Comparison of ENCODE assay signal across 1 cellular context in the genomic region with DNA sequence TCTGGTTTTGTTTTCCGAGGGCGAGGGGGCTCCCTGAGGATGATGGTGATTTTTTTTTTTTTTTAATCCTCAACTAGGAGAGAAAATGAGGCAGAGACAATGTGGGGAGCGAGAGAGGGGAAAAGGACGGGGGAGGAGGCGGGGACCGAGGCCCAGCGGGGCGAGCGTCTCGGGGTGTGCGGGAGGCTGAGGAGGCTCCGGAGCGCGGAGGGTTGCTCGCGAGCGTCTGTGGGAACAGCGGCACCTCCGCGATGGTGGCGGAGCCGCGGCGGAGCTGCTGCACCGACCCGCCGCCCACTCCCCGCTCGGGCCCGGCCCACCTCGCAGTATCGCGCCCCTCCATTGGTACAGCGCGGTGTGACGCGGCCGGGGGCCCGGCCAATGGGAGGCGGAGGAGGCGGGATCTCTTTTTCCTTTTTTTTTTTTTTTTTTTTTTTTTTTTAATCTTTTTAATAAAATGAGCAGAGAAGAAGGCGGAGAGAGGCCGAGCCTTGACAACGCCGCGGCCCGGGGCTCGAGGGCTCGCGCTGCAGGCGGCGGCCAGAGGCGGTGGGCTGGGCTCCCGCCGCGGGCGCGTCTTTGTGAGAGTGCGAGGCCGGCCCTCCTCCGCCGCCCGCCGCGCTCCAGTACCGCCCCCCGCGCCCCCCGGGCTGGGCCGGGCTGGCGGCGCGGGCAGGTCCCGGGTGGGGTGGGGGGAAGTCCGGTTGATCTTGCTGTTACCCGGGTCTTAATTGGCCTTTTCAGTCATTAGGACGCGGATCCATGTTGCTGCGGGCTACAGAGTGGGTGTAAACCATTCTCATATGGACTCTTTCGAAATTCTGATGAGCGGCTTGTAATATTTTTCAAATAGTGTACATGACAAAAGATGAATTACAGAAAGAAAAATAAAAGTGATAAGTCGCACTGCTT.
TF ChIP-seq lines count a peak whose summit lies in the region.

Gene RERE, minus strand, starts transcription at position 228 of the 912 bp plus-strand sequence.

TF ChIP-seq in K562, 482 proteins besides CTCF, POLR2A, EP300 and RAD21 (continued from another document and continues in another):
- no peak for TF ChIP-seq RNF219 (CRISPR knock-in tag; IDR thresholded peaks at IDR 0.05)
- TF ChIP-seq, protein P1, sequence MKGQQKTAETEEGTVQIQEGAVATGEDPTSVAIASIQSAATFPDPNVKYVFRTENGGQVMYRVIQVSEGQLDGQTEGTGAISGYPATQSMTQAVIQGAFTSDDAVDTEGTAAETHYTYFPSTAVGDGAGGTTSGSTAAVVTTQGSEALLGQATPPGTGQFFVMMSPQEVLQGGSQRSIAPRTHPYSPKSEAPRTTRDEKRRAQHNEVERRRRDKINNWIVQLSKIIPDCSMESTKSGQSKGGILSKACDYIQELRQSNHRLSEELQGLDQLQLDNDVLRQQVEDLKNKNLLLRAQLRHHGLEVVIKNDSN (CRISPR knock-in tag; IDR thresholded peaks at IDR 0.05) = no peak
- no peak for TF ChIP-seq ZFPM2 (CRISPR knock-in tag; IDR thresholded peaks at IDR 0.05)
- TF ChIP-seq, protein P2, sequence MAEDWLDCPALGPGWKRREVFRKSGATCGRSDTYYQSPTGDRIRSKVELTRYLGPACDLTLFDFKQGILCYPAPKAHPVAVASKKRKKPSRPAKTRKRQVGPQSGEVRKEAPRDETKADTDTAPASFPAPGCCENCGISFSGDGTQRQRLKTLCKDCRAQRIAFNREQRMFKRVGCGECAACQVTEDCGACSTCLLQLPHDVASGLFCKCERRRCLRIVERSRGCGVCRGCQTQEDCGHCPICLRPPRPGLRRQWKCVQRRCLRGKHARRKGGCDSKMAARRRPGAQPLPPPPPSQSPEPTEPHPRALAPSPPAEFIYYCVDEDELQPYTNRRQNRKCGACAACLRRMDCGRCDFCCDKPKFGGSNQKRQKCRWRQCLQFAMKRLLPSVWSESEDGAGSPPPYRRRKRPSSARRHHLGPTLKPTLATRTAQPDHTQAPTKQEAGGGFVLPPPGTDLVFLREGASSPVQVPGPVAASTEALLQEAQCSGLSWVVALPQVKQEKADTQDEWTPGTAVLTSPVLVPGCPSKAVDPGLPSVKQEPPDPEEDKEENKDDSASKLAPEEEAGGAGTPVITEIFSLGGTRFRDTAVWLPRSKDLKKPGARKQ (CRISPR knock-in tag; IDR thresholded peaks at IDR 0.05) = no peak
- TF ChIP-seq BRD4 (IDR thresholded peaks at IDR 0.05) = peak; percentile 26
- TF ChIP-seq SREBF2 (CRISPR knock-in tag; IDR thresholded peaks at IDR 0.05) = no peak
- TF ChIP-seq DDX20 (tag; IDR thresholded peaks at IDR 0.05; ENCODE audit: low read depth) = no peak
- TF ChIP-seq, protein P3, sequence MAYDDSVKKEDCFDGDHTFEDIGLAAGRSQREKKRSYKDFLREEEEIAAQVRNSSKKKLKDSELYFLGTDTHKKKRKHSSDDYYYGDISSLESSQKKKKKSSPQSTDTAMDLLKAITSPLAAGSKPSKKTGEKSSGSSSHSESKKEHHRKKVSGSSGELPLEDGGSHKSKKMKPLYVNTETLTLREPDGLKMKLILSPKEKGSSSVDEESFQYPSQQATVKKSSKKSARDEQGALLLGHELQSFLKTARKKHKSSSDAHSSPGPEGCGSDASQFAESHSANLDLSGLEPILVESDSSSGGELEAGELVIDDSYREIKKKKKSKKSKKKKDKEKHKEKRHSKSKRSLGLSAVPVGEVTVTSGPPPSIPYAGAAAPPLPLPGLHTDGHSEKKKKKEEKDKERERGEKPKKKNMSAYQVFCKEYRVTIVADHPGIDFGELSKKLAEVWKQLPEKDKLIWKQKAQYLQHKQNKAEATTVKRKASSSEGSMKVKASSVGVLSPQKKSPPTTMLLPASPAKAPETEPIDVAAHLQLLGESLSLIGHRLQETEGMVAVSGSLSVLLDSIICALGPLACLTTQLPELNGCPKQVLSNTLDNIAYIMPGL (CRISPR knock-in tag; IDR thresholded peaks at IDR 0.05) = no peak; the same call in 1 of the 2 replicates
- TF ChIP-seq CREB3L1 (IDR thresholded peaks at IDR 0.05; ENCODE audit: borderline replicate concordance, low read depth) = no peak
- TF ChIP-seq ZNF274 (IDR thresholded peaks at IDR 0.05; ENCODE audit: borderline replicate concordance, low read depth, low read length) = no peak
- TF ChIP-seq TAL1 (IDR thresholded peaks at IDR 0.05) = no peak
- TF ChIP-seq FOXO4 (CRISPR knock-in tag; IDR thresholded peaks at IDR 0.05) = no peak
- no peak for TF ChIP-seq RBM34 (IDR thresholded peaks at IDR 0.05; ENCODE audit: borderline replicate concordance, insufficient read depth, low read length)
- TF ChIP-seq, protein P4, sequence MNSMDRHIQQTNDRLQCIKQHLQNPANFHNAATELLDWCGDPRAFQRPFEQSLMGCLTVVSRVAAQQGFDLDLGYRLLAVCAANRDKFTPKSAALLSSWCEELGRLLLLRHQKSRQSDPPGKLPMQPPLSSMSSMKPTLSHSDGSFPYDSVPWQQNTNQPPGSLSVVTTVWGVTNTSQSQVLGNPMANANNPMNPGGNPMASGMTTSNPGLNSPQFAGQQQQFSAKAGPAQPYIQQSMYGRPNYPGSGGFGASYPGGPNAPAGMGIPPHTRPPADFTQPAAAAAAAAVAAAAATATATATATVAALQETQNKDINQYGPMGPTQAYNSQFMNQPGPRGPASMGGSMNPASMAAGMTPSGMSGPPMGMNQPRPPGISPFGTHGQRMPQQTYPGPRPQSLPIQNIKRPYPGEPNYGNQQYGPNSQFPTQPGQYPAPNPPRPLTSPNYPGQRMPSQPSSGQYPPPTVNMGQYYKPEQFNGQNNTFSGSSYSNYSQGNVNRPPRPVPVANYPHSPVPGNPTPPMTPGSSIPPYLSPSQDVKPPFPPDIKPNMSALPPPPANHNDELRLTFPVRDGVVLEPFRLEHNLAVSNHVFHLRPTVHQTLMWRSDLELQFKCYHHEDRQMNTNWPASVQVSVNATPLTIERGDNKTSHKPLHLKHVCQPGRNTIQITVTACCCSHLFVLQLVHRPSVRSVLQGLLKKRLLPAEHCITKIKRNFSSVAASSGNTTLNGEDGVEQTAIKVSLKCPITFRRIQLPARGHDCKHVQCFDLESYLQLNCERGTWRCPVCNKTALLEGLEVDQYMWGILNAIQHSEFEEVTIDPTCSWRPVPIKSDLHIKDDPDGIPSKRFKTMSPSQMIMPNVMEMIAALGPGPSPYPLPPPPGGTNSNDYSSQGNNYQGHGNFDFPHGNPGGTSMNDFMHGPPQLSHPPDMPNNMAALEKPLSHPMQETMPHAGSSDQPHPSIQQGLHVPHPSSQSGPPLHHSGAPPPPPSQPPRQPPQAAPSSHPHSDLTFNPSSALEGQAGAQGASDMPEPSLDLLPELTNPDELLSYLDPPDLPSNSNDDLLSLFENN (IDR thresholded peaks at IDR 0.05; ENCODE audit: low read depth in 2 of 2, low read length in 2 of 2) = no peak
- no peak for TF ChIP-seq ZC3H8 (IDR thresholded peaks at IDR 0.05)
- TF ChIP-seq HNRNPL (IDR thresholded peaks at IDR 0.05; ENCODE audit: low read depth, low read length) = no peak
- peak; percentile 54 for TF ChIP-seq DPF2 (IDR thresholded peaks at IDR 0.05)
- TF ChIP-seq ESRRA (IDR thresholded peaks at IDR 0.05; ENCODE audit: borderline replicate concordance, low read depth) = peak; percentile 15; the same call in 1 of the 2 replicates
- peak; percentile 23; the same call in 1 of the 2 replicates for TF ChIP-seq DIDO1 (tag; IDR thresholded peaks at IDR 0.05; ENCODE audit: low read depth)
- TF ChIP-seq POLR2B (IDR thresholded peaks at IDR 0.05; ENCODE audit: low read depth, partially characterized antibody) = peak; percentile 98
- TF ChIP-seq CBX8 (IDR thresholded peaks at IDR 0.05; ENCODE audit: borderline replicate concordance, extremely low read depth, low read depth, low read length, poor library complexity, severe bottlenecking) = no peak
- TF ChIP-seq MEF2D (tag; conservative IDR thresholded peaks at IDR 0.05; ENCODE audit: low read depth) = no peak
- no peak for TF ChIP-seq GMEB1 (CRISPR knock-in tag; IDR thresholded peaks at IDR 0.05)
- no peak for TF ChIP-seq BACH1 (tag; IDR thresholded peaks at IDR 0.05)
- TF ChIP-seq ERF (CRISPR knock-in tag; IDR thresholded peaks at IDR 0.05) = 0 out of 2 replicates have a peak, but pooled peaks have one; percentile 32
- TF ChIP-seq BCOR (IDR thresholded peaks at IDR 0.05) = peak; percentile 80
- no peak for TF ChIP-seq SAFB2 (IDR thresholded peaks at IDR 0.05; ENCODE audit: borderline replicate concordance, low read depth, low read length, severe bottlenecking)
- no peak for TF ChIP-seq ZNF140 (CRISPR knock-in tag; IDR thresholded peaks at IDR 0.05)
- TF ChIP-seq PHF8 (IDR thresholded peaks at IDR 0.05; ENCODE audit: borderline replicate concordance, low read length) = peak; percentile 91
- TF ChIP-seq, protein P5, sequence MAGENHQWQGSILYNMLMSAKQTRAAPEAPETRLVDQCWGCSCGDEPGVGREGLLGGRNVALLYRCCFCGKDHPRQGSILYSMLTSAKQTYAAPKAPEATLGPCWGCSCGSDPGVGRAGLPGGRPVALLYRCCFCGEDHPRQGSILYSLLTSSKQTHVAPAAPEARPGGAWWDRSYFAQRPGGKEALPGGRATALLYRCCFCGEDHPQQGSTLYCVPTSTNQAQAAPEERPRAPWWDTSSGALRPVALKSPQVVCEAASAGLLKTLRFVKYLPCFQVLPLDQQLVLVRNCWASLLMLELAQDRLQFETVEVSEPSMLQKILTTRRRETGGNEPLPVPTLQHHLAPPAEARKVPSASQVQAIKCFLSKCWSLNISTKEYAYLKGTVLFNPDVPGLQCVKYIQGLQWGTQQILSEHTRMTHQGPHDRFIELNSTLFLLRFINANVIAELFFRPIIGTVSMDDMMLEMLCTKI (IDR thresholded peaks at IDR 0.05; ENCODE audit: partially characterized antibody) = no peak
- 0 out of 2 replicates have a peak, but pooled peaks have one; percentile 18 for TF ChIP-seq C11orf30 (IDR thresholded peaks at IDR 0.05; ENCODE audit: low read depth)
- no peak for TF ChIP-seq ATF3 (IDR thresholded peaks at IDR 0.05)
- TF ChIP-seq ATF3 (CRISPR knock-in tag; conservative IDR thresholded peaks at IDR 0.05) = no peak
- no peak for TF ChIP-seq GTF2F1 (IDR thresholded peaks at IDR 0.05; ENCODE audit: low read depth, low read length)
- no peak for TF ChIP-seq MEIS2 (IDR thresholded peaks at IDR 0.05; ENCODE audit: partially characterized antibody)
- peak; percentile 64 for TF ChIP-seq CEBPB (tag; IDR thresholded peaks at IDR 0.05)
- no peak for TF ChIP-seq ZNF23 (CRISPR knock-in tag; IDR thresholded peaks at IDR 0.05)
- TF ChIP-seq CCAR2 (IDR thresholded peaks at IDR 0.05; ENCODE audit: low read depth, low read length) = no peak
- TF ChIP-seq MTA1 (IDR thresholded peaks at IDR 0.05; ENCODE audit: borderline replicate concordance) = no peak
- no peak for TF ChIP-seq DACH1 (IDR thresholded peaks at IDR 0.05; ENCODE audit: partially characterized antibody)
- TF ChIP-seq MAFF (IDR thresholded peaks at IDR 0.05; ENCODE audit: low read length) = no peak
- no peak for TF ChIP-seq SOX6 (IDR thresholded peaks at IDR 0.05)
- peak; percentile 88; the same call in 1 of the 2 replicates for TF ChIP-seq HLTF (IDR thresholded peaks at IDR 0.05)
- no peak for TF ChIP-seq SNIP1 (IDR thresholded peaks at IDR 0.05; ENCODE audit: low read depth)
- TF ChIP-seq KAT7 (CRISPR knock-in tag; IDR thresholded peaks at IDR 0.05; ENCODE audit: borderline replicate concordance) = no peak
- no peak for TF ChIP-seq STAT5A (IDR thresholded peaks at IDR 0.05; ENCODE audit: borderline replicate concordance, low read length)
